23 cellular contexts compared by ENCODE assay signal in genomic region chr11:135004495-135004894, GRCh38.
"Had no signal": no experiment of that assay in that cellular context is flagged by ENCODE, and none has a peak within 500 bp of the region (broad histone marks: within the 10 kb centered on the region; RNA-seq: fewer than 3 reads in every experiment).

No MANE protein-coding gene starts in this region.

- H3K9me3 ChIP-seq: breast epithelium, right lobe of liver, suprapubic skin, transverse colon, uterus had no signal

- H3K4me3 ChIP-seq: breast epithelium, lung, right lobe of liver, suprapubic skin, transverse colon, uterus had no signal

- H3K4me1 ChIP-seq: breast epithelium, right lobe of liver, suprapubic skin, transverse colon, uterus had no signal

- H3K27me3 ChIP-seq: right lobe of liver, uterus had no signal

- H3K27ac ChIP-seq: breast epithelium, right lobe of liver, suprapubic skin, transverse colon, uterus, WERI-Rb-1 had no signal

- H3K36me3 ChIP-seq: breast epithelium, right lobe of liver, suprapubic skin, transverse colon, uterus, WERI-Rb-1 had no signal

- ATAC-seq: activated T-cell treated with anti-CD3 and anti-CD28 coated beads, Interleukin-2, amount 50 U/mL, for 72 hours; left cardiac atrium; natural killer cell treated with Interleukin-12 subunit alpha and Interleukin-12 subunit beta and Interleukin-15 and Interleukin-18, amount 100 ng/mL, for 72 hours; right lobe of liver; stimulated activated naive CD8-positive, alpha-beta T cell treated with anti-CD3 and anti-CD28 coated beads, Interleukin-15, amount 100 ng/mL, for 72 hours had no signal

- DNase-seq: activated CD4-positive, alpha-beta T cell treated with anti-CD3 and anti-CD28 coated beads for 1 hour; activated CD8-positive, alpha-beta memory T cell treated with anti-CD3 and anti-CD28 coated beads for 24 hours; activated CD8-positive, alpha-beta memory T cell treated with anti-CD3 and anti-CD28 coated beads, Interleukin-2, amount 50 U/mL, for 48 hours; activated effector memory CD4-positive, alpha-beta T cell treated with anti-CD3 and anti-CD28 coated beads, Interleukin-2, amount 50 U/mL, for 16 hours; activated naive CD4-positive, alpha-beta T cell treated with anti-CD3 and anti-CD28 coated beads, Interleukin-2, amount 50 U/mL, for 16 hours; activated T-cell treated with anti-CD3 and anti-CD28 coated beads, Interleukin-2, amount 50 U/mL, for 72 hours; aorta; effector CD4-positive, alpha-beta T cell; left cardiac atrium; occipital lobe; right lobe of liver; small intestine; stimulated activated CD4-positive, alpha-beta T cell treated with anti-CD3 and anti-CD28 coated beads, Interleukin-15, amount 100 ng/mL, for 24 hours; stimulated activated CD4-positive, alpha-beta T cell treated with anti-CD3 and anti-CD28 coated beads, Interleukin-4, amount 100 ng/mL, for 1 hour; stimulated activated naive CD8-positive, alpha-beta T cell treated with anti-CD3 and anti-CD28 coated beads, Interleukin-15, amount 100 ng/mL, for 72 hours; T-helper 2 cell; transverse colon; uterus; WERI-Rb-1 had no signal
